Comparison of ENCODE assay signal across 9 cellular contexts in the genomic region with DNA sequence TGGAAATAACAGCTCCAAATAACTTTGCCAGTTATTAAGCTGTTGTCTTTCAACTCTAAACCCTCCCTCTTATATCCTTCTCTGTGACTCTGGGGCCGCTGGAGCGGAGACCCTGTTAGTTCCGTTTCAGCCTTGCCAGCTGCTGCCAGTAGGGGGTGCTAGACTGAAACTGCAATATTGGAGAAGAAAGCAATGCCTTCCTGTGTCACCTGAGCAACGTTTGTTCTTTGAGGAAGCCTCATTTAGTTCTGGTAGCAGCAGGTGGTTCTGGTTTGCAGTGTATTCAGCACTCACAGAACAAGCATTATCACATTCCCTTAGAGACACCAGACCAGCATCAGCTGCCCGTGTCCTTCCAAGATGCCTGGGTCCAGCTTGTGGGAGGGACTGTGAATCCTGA. TPM values are rescaled to one million over a fixed set of nuclear protein-coding genes. Genes with fewer than 3 reads are reported as not detected.
DNase-seq lines count a peak whose midpoint lies in the region; ATAC-seq and TF ChIP-seq lines count a peak whose summit lies in the region.
"Had no signal": no experiment of that assay in that cellular context is flagged by ENCODE, and none has a peak within 500 bp of the region (broad histone marks: within the 10 kb centered on the region; RNA-seq: fewer than 3 reads in every experiment).

No MANE protein-coding gene starts in this region.

- H3K4me1 ChIP-seq in foreskin keratinocyte = no peaks in the 10 kb centered on the region

- TF ChIP-seq CTCF in AG09319 (IDR thresholded peaks at IDR 0.05; ENCODE audit: low read depth, low read length) (peak; percentile 44), GM13977 (IDR thresholded peaks at IDR 0.05; ENCODE audit: extremely low read depth, insufficient read depth, missing control alignments) (peak; percentile 59), foreskin keratinocyte (conservative IDR thresholded peaks at IDR 0.05) (peak; percentile 55)

- no peak overlapping the region for H3K27ac ChIP-seq in foreskin keratinocyte
- H3K27ac ChIP-seq: skin epidermis had no signal

- ATAC-seq in foreskin keratinocyte (no peak), HG02798 (IDR thresholded peaks at IDR 0.05; ENCODE audit: poor library complexity, unreplicated experiment) (no peak)

- DNase-seq in AG09319 (ENCODE audit: extremely low read depth, low read depth) = no peak
- DNase-seq in GM13977 (ENCODE audit: low spot score) = peak; percentile 11
- peak; percentile 38 for DNase-seq in OCI-M1 (lab: John Stamatoyannopoulos, UW)
- DNase-seq in foreskin keratinocyte = no peak
- no peak for DNase-seq in NOMO-1 (lab: John Stamatoyannopoulos, UW; ENCODE audit: unreplicated experiment in 2 of 2)
- DNase-seq in SIG-M5 treated with dmso at 0.1 percent for 504 hours (lab: John Stamatoyannopoulos, UW; ENCODE audit: unreplicated experiment) = no peak
- DNase-seq in DMS79 treated with DMSO at 0.1 percent for 48 hours (lab: John Stamatoyannopoulos, UW) = no peak

- in situ Hi-C loops in GM13977 (cut with MboI; ENCODE audit: low pct_unique_long_range_greater_than_20kb, low sequenced_read_pairs, unreplicated experiment) = no loop called here

- H3K27me3 ChIP-seq in foreskin keratinocyte = no peaks in the 10 kb centered on the region

RNA-seq across cellular contexts. Expression of a gene that starts 22.9 kb away (rescaled TPM):
- 150 and 236 TPM in 2 replicates for total RNA-seq in foreskin keratinocyte
- 29.9 and 36.7 TPM in 2 replicates for polyA plus RNA-seq in foreskin keratinocyte

Comparison
In these comparisons a context has a peak if more than half of its experiments do, and no peak if none do; other contexts are left out.
1. DNase-seq: peak in GM13977 (single experiment) and OCI-M1 (single experiment); none in AG09319 (single experiment), foreskin keratinocyte (0 of 2), NOMO-1 (0 of 2), SIG-M5 treated with dmso at 0.1 percent for 504 hours (single experiment) and DMS79 treated with DMSO at 0.1 percent for 48 hours (single experiment).
2. Peak in every context shown above with its lines, with median percentiles within 50 percentile points of each other: CTCF ChIP-seq.